In the genomic region with DNA sequence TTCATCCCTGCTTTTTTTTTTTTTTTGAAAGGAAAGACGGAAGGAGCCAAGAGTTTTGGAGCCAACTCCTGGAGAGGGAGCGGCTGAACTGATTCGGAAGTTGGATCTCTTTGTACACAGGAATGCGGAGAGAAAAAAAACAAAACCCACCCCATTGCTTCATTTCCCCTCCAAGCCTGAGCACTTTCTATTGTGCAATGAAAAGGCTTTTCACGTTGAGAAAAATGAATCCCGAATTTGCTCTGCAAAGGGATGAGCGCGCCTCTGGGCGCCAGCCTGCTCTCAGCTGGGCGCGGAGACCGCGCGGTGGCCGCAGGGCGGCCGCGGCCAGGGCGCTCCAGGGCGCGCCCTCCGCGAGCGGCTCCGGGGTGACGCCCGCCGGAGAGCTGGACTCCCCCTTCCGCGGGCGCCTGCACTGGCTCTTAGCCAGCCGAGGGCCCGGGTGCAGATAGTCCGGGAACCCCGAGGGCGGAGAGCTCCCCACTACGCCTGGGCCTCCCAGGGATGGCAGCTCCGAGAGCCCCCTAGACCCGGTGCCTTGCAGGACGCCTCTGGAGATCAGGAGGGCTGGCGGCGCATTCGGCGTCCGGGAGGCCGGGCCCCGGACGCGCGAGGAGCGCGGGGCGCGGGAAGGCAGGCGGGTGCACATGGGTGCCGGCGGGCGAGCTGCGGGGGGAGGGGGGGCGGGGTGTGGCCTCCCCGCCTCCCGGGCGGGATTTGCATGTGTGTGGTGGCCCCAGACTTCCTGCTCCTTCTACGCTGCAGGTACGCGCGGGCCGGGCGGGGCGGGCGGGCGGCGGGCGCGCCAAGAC, we compare ENCODE assay signal across 8 cellular contexts. TPM values are rescaled to one million over a fixed set of nuclear protein-coding genes. Genes with fewer than 3 reads are reported as not detected.
DNase-seq lines count a peak whose midpoint lies in the region; ATAC-seq and TF ChIP-seq lines count a peak whose summit lies in the region.

TSS of gene ITPR3 (plus strand) at position 739 of the 812 bp plus-strand sequence. CDS start 281 bp downstream, outside the sequence.

- BruUV-seq in mammary epithelial cell (replicated peaks; lab: Mats Ljungman, UMichigan) = no TSS peak

- H3K9me3 ChIP-seq in mammary epithelial cell (replicated peaks; ENCODE audit: insufficient read depth, low read length) = no peaks in the 10 kb centered on the region

- intact Hi-C loops in mammary epithelial cell (cut with micrococcal nuclease) = loop anchor here (1.0 kb wide), 2 partner anchors 7 to 30 kb away; no protein-coding TSS in a partner anchor

- dilution Hi-C loops in mammary epithelial cell (cut with HindIII; ENCODE audit: low sequenced_read_pairs) = no loop called here

- H3K79me2 ChIP-seq in mammary epithelial cell (ENCODE audit: insufficient read depth, low read length) = peaks cover 46% of the 10 kb centered on the region

- peak within 1 kb of the TSS; percentile 79 for H2AFZ ChIP-seq in mammary epithelial cell (ENCODE audit: low read depth, low read length)

- H3K27me3 ChIP-seq in mammary epithelial cell (ENCODE audit: insufficient read depth, low read length) = no peaks in the 10 kb centered on the region
- peaks cover 4% of the 10 kb centered on the region for H3K27me3 ChIP-seq in layer of hippocampus (ENCODE audit: control insufficient read depth, insufficient read depth, low read length)

- peak within 1 kb of the TSS; percentile 94 for H3K9ac ChIP-seq in mammary epithelial cell (ENCODE audit: insufficient read depth, low read length)

- peak; percentile 37 for DNase-seq in DMS53 treated with DMSO at 0.1 percent for 48 hours (lab: John Stamatoyannopoulos, UW; ENCODE audit: unreplicated experiment)
- peak; percentile 84 for DNase-seq in M059J (ENCODE audit: low read depth)
- DNase-seq in mammary epithelial cell = peak; percentile 83
- peak; percentile 71 for DNase-seq in stimulated activated CD4-positive, alpha-beta T cell treated with anti-CD3 and anti-CD28 coated beads, Interleukin-4, amount 100 ng/mL, for 1 hour
- DNase-seq in OCI-M1 (lab: John Stamatoyannopoulos, UW) = no peak

- peak within 1 kb of the TSS; percentile 95 for H3K4me2 ChIP-seq in mammary epithelial cell (ENCODE audit: insufficient read depth, low read depth, low read length)

- CTCF ChIA-PET in mammary epithelial cell (lab: Charles Lee; ENCODE audit: low non-redundant PET) = interaction anchor here (0.5 kb wide), 1 partner anchor 90 kb away, joined by 4 read pairs; the partner anchor contains the start of gene UQCC2

- no peaks in the 10 kb centered on the region for H4K20me1 ChIP-seq in mammary epithelial cell (ENCODE audit: insufficient read depth, low read length)

- H3K36me3 ChIP-seq in mammary epithelial cell (ENCODE audit: insufficient read depth, low read length) = peaks cover 5% of the 10 kb centered on the region

- H3K4me1 ChIP-seq in mammary epithelial cell (ENCODE audit: insufficient read depth, low read length) = peaks cover 34% of the 10 kb centered on the region

- peak; percentile 61 for ATAC-seq in GM21737 (IDR thresholded peaks at IDR 0.05; ENCODE audit: unreplicated experiment)

- WGBS in mammary epithelial cell (ENCODE audit: low coverage, missing lambda C conversion rate) = under 1% methylated on average over 20 of the region's 75 CpGs

- TF ChIP-seq CTCF in VCaP (conservative IDR thresholded peaks at IDR 0.05) (no peak), mammary epithelial cell (conservative IDR thresholded peaks at IDR 0.05 in 1 of 2, IDR thresholded peaks at IDR 0.05 in 1 of 2; ENCODE audit: extremely low read depth in 1 of 2, insufficient read depth in 1 of 2, low read depth in 1 of 2, low read length in 2 of 2) (no peak)

- in situ Hi-C loops in mammary epithelial cell (cut with MboI; ENCODE audit: low sequenced_read_pairs in 2 of 2) = no loop called here

- H3K4me3 ChIP-seq in mammary epithelial cell (replicated peaks in 1 of 3; ENCODE audit: insufficient read depth in 1 of 3, low read depth in 2 of 3, low read length in 3 of 3) = peak within 1 kb of the TSS; percentile 61 to 83 (median 80)

- H3K27ac ChIP-seq in VCaP (peak within 1 kb of the TSS; percentile 95), mammary epithelial cell (ENCODE audit: insufficient read depth, low read depth, low read length) (peak within 1 kb of the TSS; percentile 77), layer of hippocampus (ENCODE audit: low read depth, low read length) (peak within 1 kb of the TSS; percentile 62)

RNA-seq across cellular contexts. Expression of gene ITPR3, which starts in this region (rescaled TPM):
- 21.9 and 40.3 TPM in 2 replicates for total RNA-seq in M059J (2014; rRNA removed; shearing (Covaris generic))
- 100 to 1,000 TPM; 125 to 155 TPM for total RNA-seq in mammary epithelial cell
- polyA plus RNA-seq in mammary epithelial cell = 106 TPM
- 270 TPM for polyA minus RNA-seq in mammary epithelial cell
